Comparison of ENCODE assay signal across 8 cellular contexts in genomic region chr16:70691223-70692129, GRCh38. TPM values are rescaled to one million over a fixed set of nuclear protein-coding genes. Genes with fewer than 3 reads are reported as not detected.
A peak's percentile ranks its signal among the peaks of the same experiment; 100 is the strongest.
DNase-seq lines count a peak whose midpoint lies in the region; ATAC-seq and TF ChIP-seq lines count a peak whose summit lies in the region.

No MANE protein-coding gene starts in this region.

- H3K9me3 Mint-ChIP-seq in type B pancreatic cell: no peaks in the 10 kb centered on the region

- no peak overlapping the region for H3K4me3 Mint-ChIP-seq in type B pancreatic cell

- H3K4me3 ChIP-seq in dorsolateral prefrontal cortex: peak overlapping the region in 2 of 59 donors; percentile 2 to 30

- no peaks in the 10 kb centered on the region for H3K27me3 Mint-ChIP-seq in type B pancreatic cell

- no peaks in the 10 kb centered on the region for H3K27me3 ChIP-seq in dorsolateral prefrontal cortex

- peak overlapping the region; percentile 59 to 99 (median 93) for H3K27ac ChIP-seq in dorsolateral prefrontal cortex

- TF ChIP-seq CTCF in dorsolateral prefrontal cortex (IDR thresholded peaks at IDR 0.05 in 54 of 56, conservative IDR thresholded peaks at IDR 0.05 in 2 of 56; ENCODE audit: low read depth in 1 of 56, partially characterized antibody in 56 of 56) (no peak), type B pancreatic cell (conservative IDR thresholded peaks at IDR 0.05) (no peak)

- H3K4me1 Mint-ChIP-seq in type B pancreatic cell (ENCODE audit: unreplicated experiment): peaks cover 41% of the 10 kb centered on the region

- intact Hi-C loops in dorsolateral prefrontal cortex (cut with DNase I): no loop called here

- H3K27ac Mint-ChIP-seq in type B pancreatic cell: peak overlapping the region; percentile 61

- H3K36me3 Mint-ChIP-seq in type B pancreatic cell: no peaks in the 10 kb centered on the region

- no peak for ATAC-seq in HG03095 (IDR thresholded peaks at IDR 0.05; ENCODE audit: unreplicated experiment)

- DNase-seq in NCI-H2227 treated with DMSO at 0.1 percent for 48 hours (lab: John Stamatoyannopoulos, UW): peak; percentile 28
- DNase-seq in dorsolateral prefrontal cortex: peak in 9 of 10 donors; percentile 84 to 95 (median 92)
- peak; percentile 82 for DNase-seq in middle frontal gyrus (ENCODE audit: extremely low spot score, low spot score)
- DNase-seq in type B pancreatic cell (ENCODE audit: extremely low spot score, unreplicated experiment): no peak
- no peak for DNase-seq in NCI-H128 (lab: John Stamatoyannopoulos, UW; ENCODE audit: unreplicated experiment)
- no peak for DNase-seq in NCI-H82 treated with DMSO at 0.1 percent for 48 hours (lab: John Stamatoyannopoulos, UW; ENCODE audit: unreplicated experiment)
- DNase-seq in HPDE6-E6E7 (ENCODE audit: extremely low spot score): no peak

RNA-seq across cellular contexts. Expression of gene MTSS2, which starts 5.6 kb away (rescaled TPM):
- total RNA-seq in dorsolateral prefrontal cortex (100 to 1,000 TPM; 135 to 968 (median 301) TPM), type B pancreatic cell (ENCODE audit: low replicate concordance) (92.2 and 118 TPM in 2 replicates)

RNA-seq across cellular contexts. Expression of gene IL34, which starts 45.1 kb away (rescaled TPM):
- total RNA-seq in dorsolateral prefrontal cortex (10 to 100 TPM in 117 of 120 experiments, 1 to 10 TPM in 3; 5.0 to 52.7 (median 20.4) TPM), type B pancreatic cell (ENCODE audit: low replicate concordance) (0.40 TPM in 1 of 2 replicates, not detected in the other)

Comparison
In these comparisons a context has a peak if more than half of its experiments do, and no peak if none do; other contexts are left out.
1. DNase-seq: peak in NCI-H2227 treated with DMSO at 0.1 percent for 48 hours (single experiment), dorsolateral prefrontal cortex (9 of 10) and middle frontal gyrus (single experiment); none in type B pancreatic cell (single experiment), NCI-H128 (single experiment), NCI-H82 treated with DMSO at 0.1 percent for 48 hours (single experiment) and HPDE6-E6E7 (single experiment).